ENCODE assay signal across 1 cellular context in genomic region chr9:136885950-136886578, GRCh38.
A peak's percentile ranks its signal among the peaks of the same experiment; 100 is the strongest.
TF ChIP-seq lines count a peak whose summit lies in the region.

TSS of gene TRAF2 (plus strand) at chr9:136886516. CDS start at chr9:136898741, 12,225 bp downstream.

TF ChIP-seq in K562, 482 proteins besides CTCF, POLR2A, EP300 and RAD21 (continued from another document and continues in another):
- no peak; the same call in 1 of the 2 replicates for TF ChIP-seq VEZF1 (CRISPR knock-in tag; IDR thresholded peaks at IDR 0.05)
- TF ChIP-seq IFI16 (CRISPR knock-in tag; IDR thresholded peaks at IDR 0.05): no peak
- no peak for TF ChIP-seq DIDO1 (tag; IDR thresholded peaks at IDR 0.05; ENCODE audit: low read depth)
- TF ChIP-seq MAFF (IDR thresholded peaks at IDR 0.05; ENCODE audit: low read length): no peak
- TF ChIP-seq CC2D1A (IDR thresholded peaks at IDR 0.05): no peak
- peak; percentile 78; the same call in 1 of the 2 replicates for TF ChIP-seq REST (CRISPR knock-in tag; IDR thresholded peaks at IDR 0.05; ENCODE audit: low read depth)
- no peak for TF ChIP-seq NCOA6 (IDR thresholded peaks at IDR 0.05)
- peak; percentile 75 for TF ChIP-seq U2AF1 (optimal IDR thresholded peaks at IDR 0.05; ENCODE audit: low read depth, low read length)
- TF ChIP-seq SMARCC2 (IDR thresholded peaks at IDR 0.05; ENCODE audit: low read depth): no peak
- TF ChIP-seq ZNF354B (CRISPR knock-in tag; IDR thresholded peaks at IDR 0.05): no peak
- no peak for TF ChIP-seq RFX5 (IDR thresholded peaks at IDR 0.05; ENCODE audit: low read depth, low read length)
- peak; percentile 57; the same call in 1 of the 2 replicates for TF ChIP-seq E2F3 (CRISPR knock-in tag; IDR thresholded peaks at IDR 0.05)
- TF ChIP-seq SUPT5H (IDR thresholded peaks at IDR 0.05): peak; percentile 88
- TF ChIP-seq FOSL1 (tag; conservative IDR thresholded peaks at IDR 0.05): no peak
- 0 out of 2 replicates have a peak, but pooled peaks have one; percentile 51 for TF ChIP-seq ZHX1 (conservative IDR thresholded peaks at IDR 0.05; ENCODE audit: low read length)
- TF ChIP-seq ZNF184 (CRISPR knock-in tag; IDR thresholded peaks at IDR 0.05): no peak
- TF ChIP-seq ELF1 (tag; IDR thresholded peaks at IDR 0.05): no peak
- no peak for TF ChIP-seq ZNF253 (CRISPR knock-in tag; conservative IDR thresholded peaks at IDR 0.05)
- TF ChIP-seq GABPB1 (CRISPR knock-in tag; IDR thresholded peaks at IDR 0.05): peak; percentile 59; the same call in 1 of the 2 replicates
- TF ChIP-seq HLTF (IDR thresholded peaks at IDR 0.05): no peak
- peak; percentile 100 for TF ChIP-seq RBM25 (IDR thresholded peaks at IDR 0.05; ENCODE audit: low read depth, low read length, severe bottlenecking)
- TF ChIP-seq KLF10 (CRISPR knock-in tag; IDR thresholded peaks at IDR 0.05): no peak
- TF ChIP-seq ETS2 (tag; IDR thresholded peaks at IDR 0.05; ENCODE audit: borderline replicate concordance, poor library complexity, severe bottlenecking): no peak
- TF ChIP-seq ELF4 (CRISPR knock-in tag; IDR thresholded peaks at IDR 0.05): no peak
- TF ChIP-seq ZFX (CRISPR knock-in tag; IDR thresholded peaks at IDR 0.05): peak; percentile 74
- TF ChIP-seq SNAPC5 (CRISPR knock-in tag; IDR thresholded peaks at IDR 0.05): no peak
- TF ChIP-seq SAFB2 (IDR thresholded peaks at IDR 0.05; ENCODE audit: borderline replicate concordance, low read depth, low read length, severe bottlenecking): no peak
- no peak for TF ChIP-seq E2F1 (CRISPR knock-in tag; IDR thresholded peaks at IDR 0.05)
- TF ChIP-seq ZBTB1 (CRISPR knock-in tag; IDR thresholded peaks at IDR 0.05; ENCODE audit: borderline replicate concordance, low read depth): no peak
- TF ChIP-seq TARDBP (IDR thresholded peaks at IDR 0.05): 0 out of 2 replicates have a peak, but pooled peaks have one; percentile 25
- 0 out of 2 replicates have a peak, but pooled peaks have one; percentile 65 for TF ChIP-seq RBM14 (IDR thresholded peaks at IDR 0.05; ENCODE audit: borderline replicate concordance, insufficient read depth, low read depth, low read length)
- no peak for TF ChIP-seq ZBTB26 (CRISPR knock-in tag; IDR thresholded peaks at IDR 0.05)
- peak; percentile 91; the same call in 1 of the 2 replicates for TF ChIP-seq ARID3A (IDR thresholded peaks at IDR 0.05; ENCODE audit: borderline replicate concordance, low read depth, low read length)
- no peak for TF ChIP-seq XRCC3 (IDR thresholded peaks at IDR 0.05)
- peak; percentile 88 for TF ChIP-seq EP400 (IDR thresholded peaks at IDR 0.05)
- peak; percentile 55 for TF ChIP-seq ATF4 (CRISPR knock-in tag; IDR thresholded peaks at IDR 0.05)
- TF ChIP-seq E4F1 (CRISPR knock-in tag; IDR thresholded peaks at IDR 0.05; ENCODE audit: borderline replicate concordance): no peak
- TF ChIP-seq ILK (tag; IDR thresholded peaks at IDR 0.05; ENCODE audit: borderline replicate concordance, low read depth): no peak
- no peak for TF ChIP-seq MCM3 (IDR thresholded peaks at IDR 0.05)
- 0 out of 2 replicates have a peak, but pooled peaks have one; percentile 21 for TF ChIP-seq HBP1 (CRISPR knock-in tag; IDR thresholded peaks at IDR 0.05)
- TF ChIP-seq ZFPM2 (CRISPR knock-in tag; IDR thresholded peaks at IDR 0.05): peak; percentile 54; the same call in 1 of the 2 replicates
- TF ChIP-seq ZNF316 (IDR thresholded peaks at IDR 0.05): no peak
- no peak for TF ChIP-seq ZNF41 (CRISPR knock-in tag; conservative IDR thresholded peaks at IDR 0.05)
- no peak for TF ChIP-seq ID3 (CRISPR knock-in tag; IDR thresholded peaks at IDR 0.05)
- TF ChIP-seq ID3 (tag; IDR thresholded peaks at IDR 0.05): no peak
- peak; percentile 78 for TF ChIP-seq SP1 (CRISPR knock-in tag; IDR thresholded peaks at IDR 0.05)
- 0 out of 2 replicates have a peak, but pooled peaks have one; percentile 18 for TF ChIP-seq ZBED1 (IDR thresholded peaks at IDR 0.05)
- no peak for TF ChIP-seq NFATC3 (IDR thresholded peaks at IDR 0.05)
- TF ChIP-seq ARHGAP35 (IDR thresholded peaks at IDR 0.05; ENCODE audit: partially characterized antibody): no peak
- TF ChIP-seq ZNF311 (CRISPR knock-in tag; IDR thresholded peaks at IDR 0.05): no peak
